Comparison of ENCODE assay signal across 2 cellular contexts in genomic region chr3:127045435-127046045, GRCh38.
TF ChIP-seq lines count a peak whose summit lies in the region.

No MANE protein-coding gene starts in this region.

TF ChIP-seq in GM23338, 12 proteins besides CTCF, POLR2A, EP300 and RAD21 (continued from another document):
- TF ChIP-seq ETS1 (IDR thresholded peaks at IDR 0.05), result no peak
- TF ChIP-seq EZH2phosphoT487 (IDR thresholded peaks at IDR 0.05; ENCODE audit: unreplicated experiment), result no peak
- TF ChIP-seq STAT1 (IDR thresholded peaks at IDR 0.05; ENCODE audit: unreplicated experiment), result no peak
- TF ChIP-seq JUNB (IDR thresholded peaks at IDR 0.05; ENCODE audit: unreplicated experiment), result no peak
- TF ChIP-seq POLR2AphosphoS5 (IDR thresholded peaks at IDR 0.05; ENCODE audit: low read depth), result no peak
- TF ChIP-seq ZNF462 (CRISPR knock-in tag; IDR thresholded peaks at IDR 0.05), result no peak
- no peak for TF ChIP-seq REST (IDR thresholded peaks at IDR 0.05; ENCODE audit: unreplicated experiment)
- no peak for TF ChIP-seq NANOG (IDR thresholded peaks at IDR 0.05; ENCODE audit: borderline replicate concordance)
TF ChIP-seq in GM23338: peak in this region for 0.

TF ChIP-seq in K562, 482 proteins besides CTCF, POLR2A, EP300 and RAD21 (continued from another document):
- TF ChIP-seq RCOR1 (IDR thresholded peaks at IDR 0.05; ENCODE audit: borderline replicate concordance in 1 of 2, low read depth in 2 of 2, low read length in 2 of 2), result no peak
- TF ChIP-seq MTA1 (IDR thresholded peaks at IDR 0.05; ENCODE audit: borderline replicate concordance), result peak; percentile 28; the same call in 1 of the 2 replicates
- no peak for TF ChIP-seq ARID3A (IDR thresholded peaks at IDR 0.05; ENCODE audit: borderline replicate concordance, low read depth, low read length)
- TF ChIP-seq NONO (IDR thresholded peaks at IDR 0.05; ENCODE audit: low read depth in 2 of 2, low read length in 1 of 2), result no peak
- TF ChIP-seq ZNF444 (CRISPR knock-in tag; IDR thresholded peaks at IDR 0.05), result no peak
- no peak for TF ChIP-seq KAT2B (IDR thresholded peaks at IDR 0.05; ENCODE audit: low read depth, low read length)
- no peak for TF ChIP-seq CREB5 (CRISPR knock-in tag; IDR thresholded peaks at IDR 0.05)
- TF ChIP-seq HNRNPH1 (optimal IDR thresholded peaks at IDR 0.05; ENCODE audit: low read depth, low read length), result no peak
- TF ChIP-seq ZFP1 (CRISPR knock-in tag; IDR thresholded peaks at IDR 0.05), result no peak
- TF ChIP-seq SP1 (CRISPR knock-in tag; IDR thresholded peaks at IDR 0.05), result no peak
- no peak for TF ChIP-seq TAF7 (tag; IDR thresholded peaks at IDR 0.05)
- no peak for TF ChIP-seq BCOR (IDR thresholded peaks at IDR 0.05)
- TF ChIP-seq CHCHD3 (CRISPR knock-in tag; IDR thresholded peaks at IDR 0.05), result no peak
- TF ChIP-seq CXXC5 (CRISPR knock-in tag; IDR thresholded peaks at IDR 0.05), result no peak
